1 cellular context compared by ENCODE assay signal in the genomic region with DNA sequence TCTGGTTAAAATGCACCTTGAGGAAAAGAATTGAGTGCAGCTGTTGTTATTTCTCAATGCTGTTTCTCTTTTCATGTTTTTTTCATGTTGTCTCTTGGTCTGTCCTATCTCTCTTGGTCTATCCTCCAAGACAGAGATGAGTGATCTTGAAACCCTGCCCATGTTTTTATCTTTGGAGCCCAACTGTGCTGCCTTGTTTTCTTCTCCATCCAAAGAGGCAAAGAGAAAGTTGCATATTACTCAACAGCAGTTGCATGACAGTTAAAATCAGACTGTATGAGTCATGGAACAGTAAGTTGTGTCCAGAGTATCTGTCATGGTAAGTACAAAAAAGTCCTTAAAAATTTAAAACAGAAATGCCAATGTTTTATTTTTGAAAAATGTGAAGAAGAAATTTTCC.
TF ChIP-seq lines count a peak whose summit lies in the region.

No MANE protein-coding gene starts in this region.

TF ChIP-seq in K562, 482 proteins besides CTCF, POLR2A, EP300 and RAD21 (continued from another document and continues in another):
- TF ChIP-seq NFIC (IDR thresholded peaks at IDR 0.05): peak; percentile 78
- peak; percentile 70 to 89 for TF ChIP-seq FOXK2 (conservative IDR thresholded peaks at IDR 0.05 in 1 of 2, IDR thresholded peaks at IDR 0.05 in 1 of 2; ENCODE audit: low read depth in 2 of 2)
- TF ChIP-seq RCOR1 (IDR thresholded peaks at IDR 0.05; ENCODE audit: borderline replicate concordance in 1 of 2, low read depth in 2 of 2, low read length in 2 of 2): peak in 1 of 2 experiments; percentile 83; a peak in 2 of 4 replicates
- TF ChIP-seq, protein P1, sequence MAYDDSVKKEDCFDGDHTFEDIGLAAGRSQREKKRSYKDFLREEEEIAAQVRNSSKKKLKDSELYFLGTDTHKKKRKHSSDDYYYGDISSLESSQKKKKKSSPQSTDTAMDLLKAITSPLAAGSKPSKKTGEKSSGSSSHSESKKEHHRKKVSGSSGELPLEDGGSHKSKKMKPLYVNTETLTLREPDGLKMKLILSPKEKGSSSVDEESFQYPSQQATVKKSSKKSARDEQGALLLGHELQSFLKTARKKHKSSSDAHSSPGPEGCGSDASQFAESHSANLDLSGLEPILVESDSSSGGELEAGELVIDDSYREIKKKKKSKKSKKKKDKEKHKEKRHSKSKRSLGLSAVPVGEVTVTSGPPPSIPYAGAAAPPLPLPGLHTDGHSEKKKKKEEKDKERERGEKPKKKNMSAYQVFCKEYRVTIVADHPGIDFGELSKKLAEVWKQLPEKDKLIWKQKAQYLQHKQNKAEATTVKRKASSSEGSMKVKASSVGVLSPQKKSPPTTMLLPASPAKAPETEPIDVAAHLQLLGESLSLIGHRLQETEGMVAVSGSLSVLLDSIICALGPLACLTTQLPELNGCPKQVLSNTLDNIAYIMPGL (CRISPR knock-in tag; IDR thresholded peaks at IDR 0.05): no peak
- peak; percentile 86 for TF ChIP-seq CBFA2T3 (IDR thresholded peaks at IDR 0.05)
- TF ChIP-seq, protein P2, sequence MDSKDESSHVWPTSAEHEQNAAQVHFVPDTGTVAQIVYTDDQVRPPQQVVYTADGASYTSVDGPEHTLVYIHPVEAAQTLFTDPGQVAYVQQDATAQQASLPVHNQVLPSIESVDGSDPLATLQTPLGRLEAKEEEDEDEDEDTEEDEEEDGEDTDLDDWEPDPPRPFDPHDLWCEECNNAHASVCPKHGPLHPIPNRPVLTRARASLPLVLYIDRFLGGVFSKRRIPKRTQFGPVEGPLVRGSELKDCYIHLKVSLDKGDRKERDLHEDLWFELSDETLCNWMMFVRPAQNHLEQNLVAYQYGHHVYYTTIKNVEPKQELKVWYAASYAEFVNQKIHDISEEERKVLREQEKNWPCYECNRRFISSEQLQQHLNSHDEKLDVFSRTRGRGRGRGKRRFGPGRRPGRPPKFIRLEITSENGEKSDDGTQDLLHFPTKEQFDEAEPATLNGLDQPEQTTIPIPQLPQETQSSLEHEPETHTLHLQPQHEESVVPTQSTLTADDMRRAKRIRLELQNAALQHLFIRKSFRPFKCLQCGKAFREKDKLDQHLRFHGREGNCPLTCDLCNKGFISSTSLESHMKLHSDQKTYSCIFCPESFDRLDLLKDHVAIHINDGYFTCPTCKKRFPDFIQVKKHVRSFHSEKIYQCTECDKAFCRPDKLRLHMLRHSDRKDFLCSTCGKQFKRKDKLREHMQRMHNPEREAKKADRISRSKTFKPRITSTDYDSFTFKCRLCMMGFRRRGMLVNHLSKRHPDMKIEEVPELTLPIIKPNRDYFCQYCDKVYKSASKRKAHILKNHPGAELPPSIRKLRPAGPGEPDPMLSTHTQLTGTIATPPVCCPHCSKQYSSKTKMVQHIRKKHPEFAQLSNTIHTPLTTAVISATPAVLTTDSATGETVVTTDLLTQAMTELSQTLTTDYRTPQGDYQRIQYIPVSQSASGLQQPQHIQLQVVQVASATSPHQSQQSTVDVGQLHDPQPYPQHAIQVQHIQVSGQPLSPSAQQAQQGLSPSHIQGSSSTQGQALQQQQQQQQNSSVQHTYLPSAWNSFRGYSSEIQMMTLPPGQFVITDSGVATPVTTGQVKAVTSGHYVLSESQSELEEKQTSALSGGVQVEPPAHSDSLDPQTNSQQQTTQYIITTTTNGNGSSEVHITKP (IDR thresholded peaks at IDR 0.05; ENCODE audit: partially characterized antibody): peak; percentile 23
- TF ChIP-seq, protein P3, sequence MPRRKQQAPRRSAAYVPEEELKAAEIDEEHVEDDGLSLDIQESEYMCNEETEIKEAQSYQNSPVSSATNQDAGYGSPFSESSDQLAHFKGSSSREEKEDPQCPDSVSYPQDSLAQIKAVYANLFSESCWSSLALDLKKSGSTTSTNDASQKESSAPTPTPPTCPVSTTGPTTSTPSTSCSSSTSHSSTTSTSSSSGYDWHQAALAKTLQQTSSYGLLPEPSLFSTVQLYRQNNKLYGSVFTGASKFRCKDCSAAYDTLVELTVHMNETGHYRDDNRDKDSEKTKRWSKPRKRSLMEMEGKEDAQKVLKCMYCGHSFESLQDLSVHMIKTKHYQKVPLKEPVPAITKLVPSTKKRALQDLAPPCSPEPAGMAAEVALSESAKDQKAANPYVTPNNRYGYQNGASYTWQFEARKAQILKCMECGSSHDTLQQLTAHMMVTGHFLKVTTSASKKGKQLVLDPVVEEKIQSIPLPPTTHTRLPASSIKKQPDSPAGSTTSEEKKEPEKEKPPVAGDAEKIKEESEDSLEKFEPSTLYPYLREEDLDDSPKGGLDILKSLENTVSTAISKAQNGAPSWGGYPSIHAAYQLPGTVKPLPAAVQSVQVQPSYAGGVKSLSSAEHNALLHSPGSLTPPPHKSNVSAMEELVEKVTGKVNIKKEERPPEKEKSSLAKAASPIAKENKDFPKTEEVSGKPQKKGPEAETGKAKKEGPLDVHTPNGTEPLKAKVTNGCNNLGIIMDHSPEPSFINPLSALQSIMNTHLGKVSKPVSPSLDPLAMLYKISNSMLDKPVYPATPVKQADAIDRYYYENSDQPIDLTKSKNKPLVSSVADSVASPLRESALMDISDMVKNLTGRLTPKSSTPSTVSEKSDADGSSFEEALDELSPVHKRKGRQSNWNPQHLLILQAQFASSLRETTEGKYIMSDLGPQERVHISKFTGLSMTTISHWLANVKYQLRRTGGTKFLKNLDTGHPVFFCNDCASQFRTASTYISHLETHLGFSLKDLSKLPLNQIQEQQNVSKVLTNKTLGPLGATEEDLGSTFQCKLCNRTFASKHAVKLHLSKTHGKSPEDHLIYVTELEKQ (CRISPR knock-in tag; IDR thresholded peaks at IDR 0.05): no peak
- TF ChIP-seq CTBP1 (IDR thresholded peaks at IDR 0.05; ENCODE audit: borderline replicate concordance): peak; percentile 68
- TF ChIP-seq, protein P4, sequence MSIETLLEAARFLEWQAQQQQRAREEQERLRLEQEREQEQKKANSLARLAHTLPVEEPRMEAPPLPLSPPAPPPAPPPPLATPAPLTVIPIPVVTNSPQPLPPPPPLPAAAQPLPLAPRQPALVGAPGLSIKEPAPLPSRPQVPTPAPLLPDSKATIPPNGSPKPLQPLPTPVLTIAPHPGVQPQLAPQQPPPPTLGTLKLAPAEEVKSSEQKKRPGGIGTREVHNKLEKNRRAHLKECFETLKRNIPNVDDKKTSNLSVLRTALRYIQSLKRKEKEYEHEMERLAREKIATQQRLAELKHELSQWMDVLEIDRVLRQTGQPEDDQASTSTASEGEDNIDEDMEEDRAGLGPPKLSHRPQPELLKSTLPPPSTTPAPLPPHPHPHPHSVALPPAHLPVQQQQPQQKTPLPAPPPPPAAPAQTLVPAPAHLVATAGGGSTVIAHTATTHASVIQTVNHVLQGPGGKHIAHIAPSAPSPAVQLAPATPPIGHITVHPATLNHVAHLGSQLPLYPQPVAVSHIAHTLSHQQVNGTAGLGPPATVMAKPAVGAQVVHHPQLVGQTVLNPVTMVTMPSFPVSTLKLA (conservative IDR thresholded peaks at IDR 0.05): 0 out of 4 replicates have a peak, but pooled peaks of 1 of the 2 experiments have one; percentile 34
- TF ChIP-seq KLF16 (IDR thresholded peaks at IDR 0.05): peak; percentile 41; the same call in 1 of the 2 replicates
- peak; percentile 71 for TF ChIP-seq MTA2 (IDR thresholded peaks at IDR 0.05; ENCODE audit: low read depth)
- TF ChIP-seq JUND (IDR thresholded peaks at IDR 0.05; ENCODE audit: borderline replicate concordance, low read depth, low read length): peak; percentile 93
- peak; percentile 87; the same call in 2 of the 3 replicates for TF ChIP-seq JUND (tag; IDR thresholded peaks at IDR 0.05; ENCODE audit: borderline replicate concordance, low read depth, low read length)
- TF ChIP-seq KDM1A (IDR thresholded peaks at IDR 0.05): peak; percentile 39 to 72; a peak in 3 of 4 replicates
- TF ChIP-seq, protein P5, sequence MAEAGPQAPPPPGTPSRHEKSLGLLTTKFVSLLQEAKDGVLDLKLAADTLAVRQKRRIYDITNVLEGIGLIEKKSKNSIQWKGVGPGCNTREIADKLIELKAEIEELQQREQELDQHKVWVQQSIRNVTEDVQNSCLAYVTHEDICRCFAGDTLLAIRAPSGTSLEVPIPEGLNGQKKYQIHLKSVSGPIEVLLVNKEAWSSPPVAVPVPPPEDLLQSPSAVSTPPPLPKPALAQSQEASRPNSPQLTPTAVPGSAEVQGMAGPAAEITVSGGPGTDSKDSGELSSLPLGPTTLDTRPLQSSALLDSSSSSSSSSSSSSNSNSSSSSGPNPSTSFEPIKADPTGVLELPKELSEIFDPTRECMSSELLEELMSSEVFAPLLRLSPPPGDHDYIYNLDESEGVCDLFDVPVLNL (CRISPR knock-in tag; IDR thresholded peaks at IDR 0.05; ENCODE audit: low read depth): no peak
- TF ChIP-seq FOXJ2 (tag; IDR thresholded peaks at IDR 0.05): 0 out of 2 replicates have a peak, but pooled peaks have one; percentile 22
- TF ChIP-seq FOS (IDR thresholded peaks at IDR 0.05; ENCODE audit: extremely low read depth, insufficient read length): peak; percentile 25
- TF ChIP-seq, protein P6, sequence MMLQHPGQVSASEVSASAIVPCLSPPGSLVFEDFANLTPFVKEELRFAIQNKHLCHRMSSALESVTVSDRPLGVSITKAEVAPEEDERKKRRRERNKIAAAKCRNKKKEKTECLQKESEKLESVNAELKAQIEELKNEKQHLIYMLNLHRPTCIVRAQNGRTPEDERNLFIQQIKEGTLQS (IDR thresholded peaks at IDR 0.05): peak; percentile 94
- TF ChIP-seq, protein P6 (CRISPR knock-in tag; conservative IDR thresholded peaks at IDR 0.05): no peak
- TF ChIP-seq POLR2AphosphoS5 (IDR thresholded peaks at IDR 0.05; ENCODE audit: control insufficient read depth, insufficient read depth, low read depth, low read length): peak; percentile 40; the same call in 1 of the 2 replicates
- peak; percentile 78 for TF ChIP-seq TAL1 (IDR thresholded peaks at IDR 0.05)
- TF ChIP-seq TRIM24 (IDR thresholded peaks at IDR 0.05): peak; percentile 83 to 84
- TF ChIP-seq ZNF561 (CRISPR knock-in tag; conservative IDR thresholded peaks at IDR 0.05): no peak
- TF ChIP-seq, protein P7, sequence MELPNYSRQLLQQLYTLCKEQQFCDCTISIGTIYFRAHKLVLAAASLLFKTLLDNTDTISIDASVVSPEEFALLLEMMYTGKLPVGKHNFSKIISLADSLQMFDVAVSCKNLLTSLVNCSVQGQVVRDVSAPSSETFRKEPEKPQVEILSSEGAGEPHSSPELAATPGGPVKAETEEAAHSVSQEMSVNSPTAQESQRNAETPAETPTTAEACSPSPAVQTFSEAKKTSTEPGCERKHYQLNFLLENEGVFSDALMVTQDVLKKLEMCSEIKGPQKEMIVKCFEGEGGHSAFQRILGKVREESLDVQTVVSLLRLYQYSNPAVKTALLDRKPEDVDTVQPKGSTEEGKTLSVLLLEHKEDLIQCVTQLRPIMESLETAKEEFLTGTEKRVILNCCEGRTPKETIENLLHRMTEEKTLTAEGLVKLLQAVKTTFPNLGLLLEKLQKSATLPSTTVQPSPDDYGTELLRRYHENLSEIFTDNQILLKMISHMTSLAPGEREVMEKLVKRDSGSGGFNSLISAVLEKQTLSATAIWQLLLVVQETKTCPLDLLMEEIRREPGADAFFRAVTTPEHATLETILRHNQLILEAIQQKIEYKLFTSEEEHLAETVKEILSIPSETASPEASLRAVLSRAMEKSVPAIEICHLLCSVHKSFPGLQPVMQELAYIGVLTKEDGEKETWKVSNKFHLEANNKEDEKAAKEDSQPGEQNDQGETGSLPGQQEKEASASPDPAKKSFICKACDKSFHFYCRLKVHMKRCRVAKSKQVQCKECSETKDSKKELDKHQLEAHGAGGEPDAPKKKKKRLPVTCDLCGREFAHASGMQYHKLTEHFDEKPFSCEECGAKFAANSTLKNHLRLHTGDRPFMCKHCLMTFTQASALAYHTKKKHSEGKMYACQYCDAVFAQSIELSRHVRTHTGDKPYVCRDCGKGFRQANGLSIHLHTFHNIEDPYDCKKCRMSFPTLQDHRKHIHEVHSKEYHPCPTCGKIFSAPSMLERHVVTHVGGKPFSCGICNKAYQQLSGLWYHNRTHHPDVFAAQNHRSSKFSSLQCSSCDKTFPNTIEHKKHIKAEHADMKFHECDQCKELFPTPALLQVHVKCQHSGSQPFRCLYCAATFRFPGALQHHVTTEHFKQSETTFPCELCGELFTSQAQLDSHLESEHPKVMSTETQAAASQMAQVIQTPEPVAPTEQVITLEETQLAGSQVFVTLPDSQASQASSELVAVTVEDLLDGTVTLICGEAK (IDR thresholded peaks at IDR 0.05): no peak
- TF ChIP-seq, protein P7 (CRISPR knock-in tag; IDR thresholded peaks at IDR 0.05): no peak
- TF ChIP-seq SMARCA5 (IDR thresholded peaks at IDR 0.05): no peak
- no peak for TF ChIP-seq TOE1 (IDR thresholded peaks at IDR 0.05; ENCODE audit: borderline replicate concordance)
- no peak for TF ChIP-seq TOE1 (CRISPR knock-in tag; IDR thresholded peaks at IDR 0.05; ENCODE audit: borderline replicate concordance, low read depth)
